In the genomic region with DNA sequence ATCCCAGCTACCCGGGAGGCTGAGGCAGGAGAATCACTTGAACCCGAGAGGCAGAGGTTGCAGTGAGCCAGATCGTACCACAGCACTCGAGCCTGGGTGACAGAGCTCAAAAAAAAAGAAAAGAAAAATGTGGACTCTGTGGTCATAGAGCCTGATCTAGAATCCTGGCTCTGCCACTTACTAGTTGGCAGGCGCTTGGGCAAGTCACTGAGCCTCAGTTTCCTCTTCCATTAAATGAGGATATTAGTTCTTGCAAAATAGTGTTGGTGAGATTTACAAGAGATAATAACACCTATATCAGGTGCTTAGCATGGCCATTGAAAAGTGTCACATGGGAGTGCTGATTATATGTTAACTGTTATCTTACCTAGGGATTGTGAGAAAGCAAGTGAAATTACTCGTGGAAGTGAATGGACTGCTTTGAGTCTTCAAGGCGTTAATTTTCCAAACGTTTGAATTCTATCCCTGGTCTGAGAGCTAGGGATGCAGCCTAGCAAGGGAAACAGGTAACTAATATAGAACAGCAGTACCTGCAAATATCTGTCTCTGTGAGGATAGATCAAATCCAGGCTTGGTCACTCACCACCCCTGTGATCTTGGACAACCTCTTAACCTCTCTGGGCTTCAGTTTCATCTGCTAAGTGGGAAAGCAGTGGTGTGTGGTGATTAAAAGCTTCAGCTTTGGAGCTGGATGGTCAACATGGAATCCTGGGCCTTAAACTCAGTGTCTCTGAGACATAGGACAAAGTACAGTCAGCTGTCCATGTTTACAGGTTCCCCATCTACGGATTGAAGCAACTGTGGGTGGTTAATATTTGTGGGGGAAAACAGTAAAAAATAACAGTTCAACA, we compare ENCODE assay signal across 8 cellular contexts. TPM values are rescaled to one million over a fixed set of nuclear protein-coding genes. Genes with fewer than 3 reads are reported as not detected.
DNase-seq lines count a peak whose midpoint lies in the region; FAIRE-seq and TF ChIP-seq lines count a peak whose summit lies in the region.

No MANE protein-coding gene starts in this region.

- H3K4me3 ChIP-seq in GM06990 (replicated peaks; ENCODE audit: low read depth, low read length) (peak overlapping the region; percentile 96), esophagus squamous epithelium (peak overlapping the region; percentile 69 to 95 (median 80)), retinal pigment epithelial cell (ENCODE audit: low read length) (peak overlapping the region; percentile 92)

- DNase-seq in GM06990 (ENCODE audit: extremely low read depth, insufficient read length) (no peak), esophagus squamous epithelium (lab: John Stamatoyannopoulos, UW) (no peak), retinal pigment epithelial cell (ENCODE audit: low read depth) (no peak), GM20000 (ENCODE audit: low spot score) (no peak), NOMO-1 treated with DMSO at 0.1 percent for 48 hours (lab: John Stamatoyannopoulos, UW; ENCODE audit: unreplicated experiment) (no peak), amniotic stem cell (lab: John Stamatoyannopoulos, UW) (no peak), GM19239 (ENCODE audit: insufficient read length, low spot score) (no peak)

- peak; percentile 21; the same call in 1 of the 2 replicates for TF ChIP-seq POLR2A in Raji (IDR thresholded peaks at IDR 0.05; ENCODE audit: insufficient read depth, low read depth, low read length)
- no peak for TF ChIP-seq POLR2A in esophagus squamous epithelium (IDR thresholded peaks at IDR 0.05)

- H3K27ac ChIP-seq in esophagus squamous epithelium: peak overlapping the region; percentile 83 to 95 (median 90)

- peaks cover 11 to 23% (median 12%) of the 10 kb centered on the region in 3 donors for H3K4me1 ChIP-seq in esophagus squamous epithelium

- 79% methylated on average over 7 to 9 of the region's 9 CpGs for WGBS in esophagus squamous epithelium, 2 donors

- H3K9me3 ChIP-seq in esophagus squamous epithelium: no peaks in the 10 kb centered on the region

- no peaks in the 10 kb centered on the region for H3K27me3 ChIP-seq in GM06990 (replicated peaks; ENCODE audit: control insufficient read depth, insufficient read depth, low read length)
- no peaks in the 10 kb centered on the region for H3K27me3 ChIP-seq in esophagus squamous epithelium

- H3K36me3 ChIP-seq in GM06990 (ENCODE audit: control insufficient read depth, insufficient read depth, low read length) (no peaks in the 10 kb centered on the region), esophagus squamous epithelium (no peaks in the 10 kb centered on the region)

- FAIRE-seq in GM19239 (lab: Jason Lieb, UNC): no peak

- TF ChIP-seq CTCF in GM06990 (IDR thresholded peaks at IDR 0.05; ENCODE audit: insufficient read depth, low read length, poor library complexity, severe bottlenecking) (no peak), esophagus squamous epithelium (IDR thresholded peaks at IDR 0.05) (no peak), retinal pigment epithelial cell (conservative IDR thresholded peaks at IDR 0.05; ENCODE audit: low read depth, low read length) (no peak), GM20000 (IDR thresholded peaks at IDR 0.05; ENCODE audit: extremely low read depth, missing control alignments) (no peak)

- intact Hi-C loops in esophagus squamous epithelium (cut with DNase I): no loop called here

RNA-seq across cellular contexts. Expression of a gene that starts 1.0 kb away (rescaled TPM):
- total RNA-seq in esophagus squamous epithelium: 10 to 100 TPM; 22.4 to 92.4 (median 29.5) TPM

RNA-seq across cellular contexts. Expression of a gene that starts 44.2 kb away (rescaled TPM):
- 10 to 100 TPM; 84.9 to 97.9 (median 89.8) TPM for total RNA-seq in esophagus squamous epithelium
